ENCODE assay signal across 25 cellular contexts in the genomic region with DNA sequence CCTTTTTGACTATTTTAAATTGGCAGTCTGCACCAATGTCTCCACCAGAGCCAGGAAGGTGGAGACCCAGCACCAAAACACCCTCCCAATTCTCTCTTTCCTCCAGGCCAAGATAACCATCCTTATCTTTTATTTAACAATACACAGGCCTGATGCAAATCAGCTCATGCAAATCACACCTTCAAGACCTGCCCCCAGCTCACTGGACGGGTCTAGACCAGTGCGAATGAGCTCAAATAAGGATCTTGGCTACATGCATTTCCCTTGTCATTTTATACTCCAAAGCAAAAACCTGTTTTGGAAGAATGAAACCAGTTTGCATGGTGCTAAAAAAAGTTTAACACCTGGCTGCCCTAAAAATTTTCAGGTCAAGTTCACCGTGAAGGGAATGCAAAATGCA. TPM values are rescaled to one million over a fixed set of nuclear protein-coding genes. Genes with fewer than 3 reads are reported as not detected.
A peak's percentile ranks its signal among the peaks of the same experiment; 100 is the strongest.
DNase-seq lines count a peak whose midpoint lies in the region; ATAC-seq, FAIRE-seq and TF ChIP-seq lines count a peak whose summit lies in the region.
"Had no signal": no experiment of that assay in that cellular context is flagged by ENCODE, and none has a peak within 500 bp of the region (broad histone marks: within the 10 kb centered on the region; RNA-seq: fewer than 3 reads in every experiment).

No MANE protein-coding gene starts in this region.

- no peaks in the 10 kb centered on the region for H3K9me3 ChIP-seq in GM12878 (replicated peaks; ENCODE audit: control insufficient read depth, insufficient read depth, low read length)

- POLR2A ChIA-PET in GM12878 (lab: Charles Lee): interaction anchor here (0.5 to 3.9 kb wide), 7 partner anchors 13 to 528 kb away, joined by 3 to 32 read pairs (median 5); partner anchors contain the start of gene DAPK1

- RAD21 ChIA-PET in GM12878 (lab: Charles Lee; ENCODE audit: unreplicated experiment): interaction anchor here (3.0 to 4.1 kb wide), 3 partner anchors 13 to 70 kb away, joined by 25 to 59 read pairs (median 43); partner anchors contain the start of gene DAPK1

- H3K9me3 Mint-ChIP-seq in nephron: no peaks in the 10 kb centered on the region

- H4K20me1 ChIP-seq in GM12878 (ENCODE audit: control insufficient read depth, insufficient read depth): no peaks in the 10 kb centered on the region

- no peaks in the 10 kb centered on the region for H3K27me3 Mint-ChIP-seq in nephron (ENCODE audit: low read depth)

- no peaks in the 10 kb centered on the region for H3K27me3 ChIP-seq in GM12878 (replicated peaks in 1 of 2; ENCODE audit: control insufficient read depth in 2 of 2, insufficient read depth in 2 of 2, low read length in 1 of 2)

- H3K9ac ChIP-seq in GM12878 (ENCODE audit: control insufficient read depth, insufficient read depth, low read length): no peak overlapping the region

- TF ChIP-seq RAD21 in GM12878 (IDR thresholded peaks at IDR 0.05; ENCODE audit: insufficient read depth, low read depth, low read length): no peak

- peaks cover 10% of the 10 kb centered on the region for H3K4me1 Mint-ChIP-seq in nephron

- FAIRE-seq in GM12878 (lab: Jason Lieb, UNC): no peak
- FAIRE-seq: H54, HepG2, RCC 7860 had no signal

- WGBS in GM12878 (ENCODE audit: insufficient coverage, insufficient replicate concordance, low lambda C conversion rate, missing lambda C conversion rate): 47% methylated on average over 3 of the region's 3 CpGs

- no peak for TF ChIP-seq POLR2A in GM12878 (IDR thresholded peaks at IDR 0.05; ENCODE audit: low read depth, low read length)

- no peaks in the 10 kb centered on the region; a peak in 1 of 4 replicates for H3K36me3 ChIP-seq in GM12878 (ENCODE audit: control insufficient read depth in 2 of 2, insufficient read depth in 2 of 2, low read length in 1 of 2)

- ATAC-seq in GM12878 (no peak), GM21390 (IDR thresholded peaks at IDR 0.05; ENCODE audit: unreplicated experiment) (no peak), GM19467 (IDR thresholded peaks at IDR 0.05; ENCODE audit: unreplicated experiment) (no peak)
- ATAC-seq: HepG2, Right ventricle myocardium inferior, SK-N-SH treated with all-trans-retinoic acid at 6 μM for 48 hours had no signal

- intact Hi-C loops in GM12878 (cut with micrococcal nuclease; ENCODE audit: unreplicated experiment): loop anchor here (2.0 kb wide), 2 partner anchors 71 to 97 kb away; no protein-coding TSS in a partner anchor
- intact Hi-C loops in cardiac septum (cut with DNase I): no loop called here

- peaks cover 14% of the 10 kb centered on the region for H3K4me1 ChIP-seq in GM12878 (ENCODE audit: control insufficient read depth, insufficient read depth, low read length)

- no peak for TF ChIP-seq CTCF in GM12878 (IDR thresholded peaks at IDR 0.05 in 2 of 3, conservative IDR thresholded peaks at IDR 0.05 in 1 of 3; ENCODE audit: control insufficient read depth in 2 of 3, extremely low read depth in 1 of 3, insufficient read depth in 1 of 3, low read depth in 3 of 3, low read length in 3 of 3)
- no peak for TF ChIP-seq CTCF in nephron (IDR thresholded peaks at IDR 0.05; ENCODE audit: unreplicated experiment in 3 of 3)

- H3K79me2 ChIP-seq in GM12878 (ENCODE audit: control insufficient read depth, insufficient read depth, low read length): no peaks in the 10 kb centered on the region

- DNase-seq in SIG-M5 treated with dmso at 0.1 percent for 504 hours (lab: John Stamatoyannopoulos, UW; ENCODE audit: unreplicated experiment) (peak; percentile 24), SIG-M5 (lab: John Stamatoyannopoulos, UW) (no peak), GM12878 (ENCODE audit: low read depth, low spot score) (no peak), SW 1271 (lab: John Stamatoyannopoulos, UW) (no peak), cardiac septum (ENCODE audit: low spot score) (no peak)
- DNase-seq: AML-193, DMS79 treated with DMSO at 0.1 percent for 48 hours, HFFc6, KG1, MV-4-11, NCI-H1436, NCI-H1930, NCI-H69, T-helper 1 cell had no signal

- H3K4me3 Mint-ChIP-seq in nephron: no peak overlapping the region
- H3K4me3 Mint-ChIP-seq: HFFc6 had no signal

- TF ChIP-seq EP300 in GM12878 (IDR thresholded peaks at IDR 0.05; ENCODE audit: borderline replicate concordance in 1 of 2, control insufficient read depth in 1 of 2, low read depth in 2 of 2, low read length in 2 of 2): no peak

- CTCF ChIA-PET in GM12878 (lab: Yijun Ruan, JAX): interaction anchor here (0.7 to 1.9 kb wide), 6 partner anchors 16 to 105 kb away, joined by 3 to 7 read pairs (median 4); partner anchors contain the start of gene DAPK1

- H2AFZ ChIP-seq in GM12878 (ENCODE audit: control insufficient read depth, low read depth, low read length): 0 out of 2 replicates have a peak overlapping the region, but pooled peaks have one; percentile 2

- peak overlapping the region; percentile 58 to 94 (median 65) for H3K27ac Mint-ChIP-seq in nephron
- H3K27ac Mint-ChIP-seq: HFFc6 had no signal

- BruUV-seq in GM12878 (replicated peaks; lab: Mats Ljungman, UMichigan): no TSS peak

- H3K27ac ChIP-seq in GM12878 (ENCODE audit: control insufficient read depth, insufficient read depth): no peak overlapping the region
- H3K27ac ChIP-seq: 22Rv1, C4-2B had no signal

- SMC1A ChIA-PET in GM12878 (lab: Charles Lee; ENCODE audit: uncharacterized antibody, unreplicated experiment): interaction anchor here (0.8 to 5.9 kb wide), 11 partner anchors 14 to 151 kb away, joined by 3 to 54 read pairs (median 4); partner anchors contain the start of gene DAPK1

- 0 out of 2 replicates have a peak overlapping the region, but pooled peaks have one; percentile 4 for H3K4me2 ChIP-seq in GM12878 (ENCODE audit: control insufficient read depth, insufficient read depth)

- no peak overlapping the region for H3K4me3 ChIP-seq in GM12878

- in situ Hi-C loops in GM12878 (cut with MboI): no loop called here

- H3K36me3 Mint-ChIP-seq in nephron (ENCODE audit: low read depth): no peaks in the 10 kb centered on the region

TF ChIP-seq in GM12878, 131 proteins besides CTCF, POLR2A, EP300 and RAD21 (continues in another document):
- no peak for TF ChIP-seq IRF3 (IDR thresholded peaks at IDR 0.05)
- TF ChIP-seq, protein P1, sequence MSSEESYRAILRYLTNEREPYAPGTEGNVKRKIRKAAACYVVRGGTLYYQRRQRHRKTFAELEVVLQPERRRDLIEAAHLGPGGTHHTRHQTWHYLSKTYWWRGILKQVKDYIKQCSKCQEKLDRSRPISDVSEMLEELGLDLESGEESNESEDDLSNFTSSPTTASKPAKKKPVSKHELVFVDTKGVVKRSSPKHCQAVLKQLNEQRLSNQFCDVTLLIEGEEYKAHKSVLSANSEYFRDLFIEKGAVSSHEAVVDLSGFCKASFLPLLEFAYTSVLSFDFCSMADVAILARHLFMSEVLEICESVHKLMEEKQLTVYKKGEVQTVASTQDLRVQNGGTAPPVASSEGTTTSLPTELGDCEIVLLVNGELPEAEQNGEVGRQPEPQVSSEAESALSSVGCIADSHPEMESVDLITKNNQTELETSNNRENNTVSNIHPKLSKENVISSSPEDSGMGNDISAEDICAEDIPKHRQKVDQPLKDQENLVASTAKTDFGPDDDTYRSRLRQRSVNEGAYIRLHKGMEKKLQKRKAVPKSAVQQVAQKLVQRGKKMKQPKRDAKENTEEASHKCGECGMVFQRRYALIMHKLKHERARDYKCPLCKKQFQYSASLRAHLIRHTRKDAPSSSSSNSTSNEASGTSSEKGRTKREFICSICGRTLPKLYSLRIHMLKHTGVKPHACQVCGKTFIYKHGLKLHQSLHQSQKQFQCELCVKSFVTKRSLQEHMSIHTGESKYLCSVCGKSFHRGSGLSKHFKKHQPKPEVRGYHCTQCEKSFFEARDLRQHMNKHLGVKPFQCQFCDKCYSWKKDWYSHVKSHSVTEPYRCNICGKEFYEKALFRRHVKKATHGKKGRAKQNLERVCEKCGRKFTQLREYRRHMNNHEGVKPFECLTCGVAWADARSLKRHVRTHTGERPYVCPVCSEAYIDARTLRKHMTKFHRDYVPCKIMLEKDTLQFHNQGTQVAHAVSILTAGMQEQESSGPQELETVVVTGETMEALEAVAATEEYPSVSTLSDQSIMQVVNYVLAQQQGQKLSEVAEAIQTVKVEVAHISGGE (CRISPR knock-in tag; IDR thresholded peaks at IDR 0.05): no peak
- TF ChIP-seq TBL1XR1 (IDR thresholded peaks at IDR 0.05; ENCODE audit: low read depth, low read length): no peak
- no peak for TF ChIP-seq YY1 (IDR thresholded peaks at IDR 0.05; ENCODE audit: low read depth, low read length)
- TF ChIP-seq ESRRA (IDR thresholded peaks at IDR 0.05; ENCODE audit: low read length): no peak
- TF ChIP-seq STAT3 (IDR thresholded peaks at IDR 0.05; ENCODE audit: low read depth, low read length): no peak
- no peak for TF ChIP-seq SREBF2 (IDR thresholded peaks at IDR 0.05; ENCODE audit: low read length)
- TF ChIP-seq MTA3 (IDR thresholded peaks at IDR 0.05; ENCODE audit: borderline replicate concordance, low read length): no peak
- TF ChIP-seq CHD2 (IDR thresholded peaks at IDR 0.05; ENCODE audit: borderline replicate concordance, low read depth, low read length): no peak

RNA-seq across cellular contexts. Expression of gene DAPK1, which starts 31.9 kb away (rescaled TPM):
- total RNA-seq in GM12878 (2013; cell fraction: nucleolus; rRNA removed): 289 and 314 TPM in 2 replicates
- total RNA-seq in GM12878 (2014; rRNA removed) (54.7 and 57.5 TPM in 2 replicates), GM12878 (2014; rRNA removed; fragmentation: Illumina TruSeq; extraction: Trizol) (44.1 and 46.1 TPM in 2 replicates), GM12878 (2021) (94.7 and 96.7 TPM in 2 replicates), cardiac septum (2.9 TPM)
- 14.1 TPM for polyA plus RNA-seq in GM12878 (2011; ENCODE audit: low read depth)
- polyA plus RNA-seq in GM12878 (2011; rRNA removed) (31.4 and 41.3 TPM in 2 replicates), GM12878 (2014; fragmentation: Illumina TruSeq; extraction: Trizol) (43.6 and 48.4 TPM in 2 replicates), GM12878 (2014; fragmentation: Nextera tagmentation; extraction: Ambion mirVana) (10 to 100 TPM in 1 of 2 experiments, 1 to 10 TPM in 1; 8.2 to 10.4 TPM), GM12878 (2014; rRNA removed) (48.2 and 56.5 TPM in 2 replicates), GM12878 (2016; fragmentation: Nextera tagmentation; extraction: Ambion mirVana) (10 to 100 TPM; 55.5 to 56.0 TPM)
- polyA plus RNA-seq in GM12878 (2011; cell fraction: cytosol; rRNA removed): 22.3 and 23.6 TPM in 2 replicates
- polyA plus RNA-seq in GM12878 (2011; cell fraction: nucleus; rRNA removed): 127 and 131 TPM in 2 replicates
- polyA plus RNA-seq in GM12878 (2012): 24.5 and 32.2 TPM in 2 replicates
- 88.0 and 110 TPM in 2 replicates for polyA minus RNA-seq in GM12878 (2011; rRNA and poly(A)+ RNA removed)
- polyA minus RNA-seq in GM12878 (2011; cell fraction: cytosol; rRNA and poly(A)+ RNA removed): 13.4 and 14.3 TPM in 2 replicates
- polyA minus RNA-seq in GM12878 (2011; cell fraction: nucleus; rRNA and poly(A)+ RNA removed): 88.4 and 117 TPM in 2 replicates
- total RNA-seq: G401 had no signal

Comparison
In these comparisons a context has a peak if more than half of its experiments do, and no peak if none do; other contexts are left out.
1. RNA of gene DAPK1, which starts 31.9 kb away (total RNA-seq): 44.1 to 314 TPM in GM12878; 2.9 TPM in cardiac septum (single experiment); every median in the first group is over 10 times any median in the second.